1 cellular context compared by ENCODE assay signal in the genomic region with DNA sequence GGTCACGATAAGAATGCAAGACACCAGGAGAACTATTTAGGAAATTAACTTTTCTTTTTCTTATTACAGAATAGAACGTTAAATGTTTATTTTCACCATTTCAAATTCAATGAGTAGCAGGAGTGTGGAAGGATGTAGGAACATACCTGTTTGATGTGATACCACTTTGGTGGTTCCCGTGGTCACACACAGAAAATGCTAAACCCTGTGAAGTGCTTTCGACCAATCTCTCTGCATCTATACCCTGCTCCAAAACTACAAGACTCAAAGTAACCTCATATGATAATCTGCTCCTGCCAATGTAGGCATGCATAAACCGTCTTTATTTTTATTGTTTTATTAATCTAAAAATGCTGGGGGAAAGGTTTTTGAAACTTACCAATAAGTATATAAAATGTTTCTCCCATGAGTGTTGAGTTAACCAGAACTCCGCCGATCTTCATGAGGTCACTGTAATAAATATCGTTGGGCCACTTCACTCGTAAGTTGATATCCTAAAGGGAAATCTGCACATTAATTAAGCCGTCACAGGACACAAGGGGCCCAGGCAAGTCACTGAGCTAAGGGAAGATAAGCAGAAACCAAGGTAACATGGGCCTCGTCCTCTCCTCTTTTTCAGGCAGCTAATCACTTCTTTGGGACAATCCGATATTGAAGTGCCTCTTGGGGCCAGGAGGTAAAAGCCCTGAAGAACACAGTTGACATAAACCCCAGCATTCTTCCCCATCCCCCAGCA.
TF ChIP-seq lines count a peak whose summit lies in the region.

No MANE protein-coding gene starts in this region.

TF ChIP-seq in HEK293, 187 proteins besides CTCF, POLR2A, EP300 and RAD21 (continued from another document):
- TF ChIP-seq BCL11A (tag by site-specific recombination; IDR thresholded peaks at IDR 0.05; ENCODE audit: low read depth) (0 out of 2 replicates have a peak, but pooled peaks have one; percentile 52), IKZF3 (tag by site-specific recombination; IDR thresholded peaks at IDR 0.05) (peak; percentile 64; the same call in 1 of the 2 replicates), MEIS1 (CRISPR knock-in tag; IDR thresholded peaks at IDR 0.05; ENCODE audit: borderline replicate concordance) (no peak), ZNF221 (tag by site-specific recombination; IDR thresholded peaks at IDR 0.05; ENCODE audit: borderline replicate concordance) (no peak), KLF1 (tag by site-specific recombination; IDR thresholded peaks at IDR 0.05) (no peak), ZNF324 (tag by site-specific recombination; IDR thresholded peaks at IDR 0.05) (peak; percentile 44; the same call in 1 of the 2 replicates), ZNF10 (tag by site-specific recombination; IDR thresholded peaks at IDR 0.05) (peak; percentile 39; the same call in 1 of the 2 replicates), OSR2 (tag by site-specific recombination; IDR thresholded peaks at IDR 0.05) (peak; percentile 70; the same call in 1 of the 2 replicates), SALL2 (tag by site-specific recombination; IDR thresholded peaks at IDR 0.05; ENCODE audit: borderline replicate concordance) (no peak)
- TF ChIP-seq, protein P1, sequence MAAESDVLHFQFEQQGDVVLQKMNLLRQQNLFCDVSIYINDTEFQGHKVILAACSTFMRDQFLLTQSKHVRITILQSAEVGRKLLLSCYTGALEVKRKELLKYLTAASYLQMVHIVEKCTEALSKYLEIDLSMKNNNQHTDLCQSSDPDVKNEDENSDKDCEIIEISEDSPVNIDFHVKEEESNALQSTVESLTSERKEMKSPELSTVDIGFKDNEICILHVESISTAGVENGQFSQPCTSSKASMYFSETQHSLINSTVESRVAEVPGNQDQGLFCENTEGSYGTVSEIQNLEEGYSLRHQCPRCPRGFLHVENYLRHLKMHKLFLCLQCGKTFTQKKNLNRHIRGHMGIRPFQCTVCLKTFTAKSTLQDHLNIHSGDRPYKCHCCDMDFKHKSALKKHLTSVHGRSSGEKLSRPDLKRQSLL (tag by site-specific recombination; IDR thresholded peaks at IDR 0.05): no peak
